Comparison of ENCODE assay signal across 8 cellular contexts in the genomic region with DNA sequence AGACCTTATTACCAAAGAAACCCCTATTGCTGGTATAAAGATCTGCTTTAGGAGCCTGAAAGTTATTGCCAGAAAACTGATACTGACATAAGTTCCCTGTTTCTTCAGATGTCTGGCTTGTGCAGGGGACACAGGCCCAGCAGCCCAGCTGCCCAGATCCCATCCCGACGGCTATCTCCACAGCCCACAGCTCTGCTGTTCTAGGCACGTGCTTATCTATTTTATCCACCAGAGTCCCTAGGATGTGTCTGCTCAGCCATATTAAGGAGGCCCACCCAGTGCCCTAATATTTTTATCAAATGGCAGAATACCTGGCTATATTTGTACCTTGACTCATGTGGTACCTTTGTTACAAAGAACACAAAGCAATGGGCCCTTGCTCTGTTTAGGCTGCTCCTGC.
"Had no signal": no experiment of that assay in that cellular context is flagged by ENCODE, and none has a peak within 500 bp of the region (broad histone marks: within the 10 kb centered on the region; RNA-seq: fewer than 3 reads in every experiment).

No MANE protein-coding gene starts in this region.

- H3K4me3 ChIP-seq: GM12878 had no signal

- ATAC-seq: GM12878 had no signal

- FAIRE-seq: G401.6, GM12878, GM12891, GM12892, GM18507, GM19239 had no signal

- DNase-seq: GDM1, GF-D8 had no signal
